1 cellular context compared by ENCODE assay signal in genomic region chr4:186189656-186190055, GRCh38.
TF ChIP-seq lines count a peak whose summit lies in the region.

No MANE protein-coding gene starts in this region.

TF ChIP-seq in WTC11, 78 proteins besides CTCF, POLR2A, EP300 and RAD21 (continued from another document):
- TF ChIP-seq E2F4 (CRISPR knock-in tag; IDR thresholded peaks at IDR 0.05; ENCODE audit: borderline replicate concordance, low read depth): no peak
